ENCODE assay signal across 13 cellular contexts in the genomic region with DNA sequence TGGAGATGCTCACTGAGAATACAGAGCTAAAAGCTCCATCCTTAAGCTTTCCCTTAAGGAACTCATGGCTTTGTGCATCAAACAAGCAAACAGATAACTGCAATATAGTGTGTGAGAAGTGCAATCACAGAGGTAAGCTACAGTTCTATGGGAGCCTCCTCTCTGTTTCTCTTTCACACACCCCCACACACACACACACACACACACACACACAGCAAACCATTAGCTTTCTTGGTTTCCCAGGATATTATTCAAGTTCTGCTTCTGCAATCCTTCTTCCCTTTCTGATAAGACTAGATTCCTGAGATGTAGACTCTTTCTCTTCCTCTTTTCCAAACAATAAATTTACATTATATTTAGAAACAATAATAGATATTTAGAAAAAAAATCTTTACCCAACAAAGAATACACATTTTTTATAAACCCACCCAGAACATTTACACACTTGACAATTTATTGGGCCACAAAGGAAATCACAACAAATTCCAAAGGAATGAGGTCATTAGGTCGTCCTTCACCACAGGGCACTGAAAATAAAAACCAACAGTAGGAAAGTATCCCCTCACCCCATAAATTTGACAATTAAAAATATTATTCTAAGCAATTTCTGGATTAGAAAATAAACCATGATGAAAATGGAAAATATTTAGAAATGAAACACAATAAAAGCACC. TPM values are rescaled to one million over a fixed set of nuclear protein-coding genes. Genes with fewer than 3 reads are reported as not detected.
DNase-seq lines count a peak whose midpoint lies in the region; ATAC-seq and TF ChIP-seq lines count a peak whose summit lies in the region.
"Had no signal": no experiment of that assay in that cellular context is flagged by ENCODE, and none has a peak within 500 bp of the region (broad histone marks: within the 10 kb centered on the region; RNA-seq: fewer than 3 reads in every experiment).

No MANE protein-coding gene starts in this region.

- no peaks in the 10 kb centered on the region for H3K36me3 ChIP-seq in ACC112 (ENCODE audit: insufficient read depth, low read length)
- H3K36me3 ChIP-seq in RWPE2 (ENCODE audit: low read depth) = no peaks in the 10 kb centered on the region
- H3K36me3 ChIP-seq in tibial artery = no peaks in the 10 kb centered on the region
- H3K36me3 ChIP-seq: uterus had no signal

- peak; percentile 50; the same call in 1 of the 3 replicates for ATAC-seq in RWPE2 (ENCODE audit: low read depth)
- no peak for ATAC-seq in HG02571 (IDR thresholded peaks at IDR 0.05; ENCODE audit: unreplicated experiment)

- no peaks in the 10 kb centered on the region for H3K36me3 Mint-ChIP-seq in immature natural killer cell

- peak overlapping the region; percentile 46 for H2AFZ ChIP-seq in ACC112 (ENCODE audit: low read length, unreplicated experiment)

- intact Hi-C loops in tibial artery (cut with DNase I; ENCODE audit: low total_unique reads) = no loop called here

- CTCF ChIA-PET in HEK293T (lab: Yijun Ruan, JAX) = interaction anchor here (0.7 kb wide), 1 partner anchor 10 kb away, joined by 4 read pairs; no protein-coding TSS in a partner anchor

- H3K4me1 ChIP-seq in ACC112 (ENCODE audit: control insufficient read depth, insufficient read depth, low read length, unreplicated experiment) (peaks cover 10% of the 10 kb centered on the region), RWPE2 (ENCODE audit: insufficient read depth, poor library complexity, severe bottlenecking) (peaks cover 10% of the 10 kb centered on the region), tibial artery (peaks cover 0 to 5% (median 0%) of the 10 kb centered on the region in 4 donors)
- H3K4me1 ChIP-seq: uterus had no signal

- peaks cover 0 to 4% (median 0%) of the 10 kb centered on the region in 3 donors for H3K27me3 Mint-ChIP-seq in immature natural killer cell (ENCODE audit: low read depth in 3 of 3)

- H3K9me3 Mint-ChIP-seq in immature natural killer cell = no peaks in the 10 kb centered on the region

- no peak overlapping the region for H3K4me3 Mint-ChIP-seq in immature natural killer cell

- DNase-seq in HEK293T (ENCODE audit: extremely low spot score) (no peak), RWPE2 (ENCODE audit: low spot score) (no peak), fibroblast of the aortic adventitia (ENCODE audit: low read depth) (peak; percentile 41), GM03348 (ENCODE audit: low spot score) (no peak), immature natural killer cell (no peak), tibial artery (no peak)
- DNase-seq: activated gamma-delta T cell; effector CD8-positive, alpha-beta T cell; stimulated activated naive CD4-positive, alpha-beta T cell treated with Interleukin-2 at 50 U/mL for 16 hours; uterus had no signal

- no peak overlapping the region for H3K27ac Mint-ChIP-seq in immature natural killer cell

- H3K27me3 ChIP-seq in ACC112 (ENCODE audit: insufficient read depth, low read length) (no peaks in the 10 kb centered on the region), RWPE2 (ENCODE audit: insufficient read depth, poor library complexity, severe bottlenecking) (no peaks in the 10 kb centered on the region), tibial artery (no peaks in the 10 kb centered on the region)
- H3K27me3 ChIP-seq: uterus had no signal

- no peaks in the 10 kb centered on the region for H3K79me2 ChIP-seq in ACC112 (ENCODE audit: control insufficient read depth, insufficient read depth, low read length, unreplicated experiment)

- H3K27ac ChIP-seq in ACC112 (ENCODE audit: low read depth, low read length) (no peak overlapping the region), RWPE2 (ENCODE audit: poor library complexity, severe bottlenecking) (peak overlapping the region; percentile 29), tibial artery (no peak overlapping the region)
- H3K27ac ChIP-seq: SK-N-MC, uterus had no signal

- H3K4me3 ChIP-seq in ACC112 (ENCODE audit: low read depth, low read length) = no peak overlapping the region
- no peak overlapping the region for H3K4me3 ChIP-seq in RWPE2 (ENCODE audit: severe bottlenecking)
- no peak overlapping the region for H3K4me3 ChIP-seq in fibroblast of the aortic adventitia (ENCODE audit: low read depth, low read length)
- H3K4me3 ChIP-seq in tibial artery = no peak overlapping the region
- H3K4me3 ChIP-seq: SK-N-MC, uterus had no signal

- no peaks in the 10 kb centered on the region for H3K4me1 Mint-ChIP-seq in immature natural killer cell

- no peak for TF ChIP-seq CTCF in RWPE2 (IDR thresholded peaks at IDR 0.05; ENCODE audit: poor library complexity, severe bottlenecking)
- no peak for TF ChIP-seq CTCF in fibroblast of the aortic adventitia (IDR thresholded peaks at IDR 0.05; ENCODE audit: insufficient read depth, low read length)
- TF ChIP-seq CTCF in tibial artery (IDR thresholded peaks at IDR 0.05) = no peak

- POLR2A ChIA-PET in HEK293T (lab: Yijun Ruan, JAX) = no interaction called here

- no peaks in the 10 kb centered on the region for H3K9me3 ChIP-seq in RWPE2 (ENCODE audit: severe bottlenecking)
- no peaks in the 10 kb centered on the region for H3K9me3 ChIP-seq in tibial artery
- H3K9me3 ChIP-seq: uterus had no signal

TF ChIP-seq in HEK293T, 16 proteins besides CTCF, POLR2A, EP300 and RAD21:
- no peak for TF ChIP-seq FOXM1 (IDR thresholded peaks at IDR 0.05; ENCODE audit: borderline replicate concordance)
- 0 out of 2 replicates have a peak, but pooled peaks have one; percentile 15 for TF ChIP-seq CTBP1 (IDR thresholded peaks at IDR 0.05; ENCODE audit: borderline replicate concordance)

RNA-seq across cellular contexts. Expression of a gene that starts 9.2 kb away (rescaled TPM):
- total RNA-seq in fibroblast of the aortic adventitia (ENCODE audit: low replicate concordance) = 2.6 and 3.0 TPM in 2 replicates
- 10 to 100 TPM; 22.5 to 68.8 (median 49.3) TPM for polyA plus RNA-seq in immature natural killer cell
